ENCODE assay signal across 15 cellular contexts in genomic region chr5:111415053-111415452, GRCh38.
DNase-seq lines count a peak whose midpoint lies in the region; ATAC-seq lines count a peak whose summit lies in the region.
"Had no signal": no experiment of that assay in that cellular context is flagged by ENCODE, and none has a peak within 500 bp of the region (broad histone marks: within the 10 kb centered on the region; RNA-seq: fewer than 3 reads in every experiment).

No MANE protein-coding gene starts in this region.

- peak overlapping the region; percentile 27 to 29 for H3K27ac Mint-ChIP-seq in activated naive CD4-positive, alpha-beta T cell treated with anti-CD3 and anti-CD28 coated beads, Interleukin-2, amount 50 U/mL, for 72 hours
- no peak overlapping the region for H3K27ac Mint-ChIP-seq in activated T-helper 17 cell treated with anti-CD3 and anti-CD28 coated beads, Interleukin-2, amount 50 U/mL, for 72 hours
- H3K27ac Mint-ChIP-seq in stimulated activated effector memory CD8-positive, alpha-beta T cell treated with anti-CD3 and anti-CD28 coated beads, Interleukin-12 subunit alpha, Interleukin-12 subunit beta, amount 100 ng/mL, for 72 hours: no peak overlapping the region
- H3K27ac Mint-ChIP-seq: GM23338 had no signal

- no peak overlapping the region for H3K4me3 Mint-ChIP-seq in activated T-helper 17 cell treated with anti-CD3 and anti-CD28 coated beads, Interleukin-2, amount 50 U/mL, for 72 hours
- H3K4me3 Mint-ChIP-seq in stimulated activated effector memory CD8-positive, alpha-beta T cell treated with anti-CD3 and anti-CD28 coated beads, Interleukin-12 subunit alpha, Interleukin-12 subunit beta, amount 100 ng/mL, for 72 hours: no peak overlapping the region
- H3K4me3 Mint-ChIP-seq: GM23338 had no signal

- peaks cover 9 to 30% of the 10 kb centered on the region in 2 donors for H3K36me3 Mint-ChIP-seq in activated naive CD4-positive, alpha-beta T cell treated with anti-CD3 and anti-CD28 coated beads, Interleukin-2, amount 50 U/mL, for 72 hours
- peaks cover 28% of the 10 kb centered on the region for H3K36me3 Mint-ChIP-seq in activated T-helper 17 cell treated with anti-CD3 and anti-CD28 coated beads, Interleukin-2, amount 50 U/mL, for 72 hours (ENCODE audit: low read depth)
- peaks cover 19% of the 10 kb centered on the region for H3K36me3 Mint-ChIP-seq in stimulated activated effector memory CD8-positive, alpha-beta T cell treated with anti-CD3 and anti-CD28 coated beads, Interleukin-12 subunit alpha, Interleukin-12 subunit beta, amount 100 ng/mL, for 72 hours

- DNase-seq in NCI-H2227 (lab: John Stamatoyannopoulos, UW; ENCODE audit: unreplicated experiment) (peak; percentile 12), NCI-H2227 treated with DMSO at 0.1 percent for 48 hours (lab: John Stamatoyannopoulos, UW) (no peak), EL (no peak)
- no peak for DNase-seq in activated naive CD4-positive, alpha-beta T cell treated with anti-CD3 and anti-CD28 coated beads, Interleukin-2, amount 50 U/mL, for 72 hours (ENCODE audit: low spot score in 2 of 2)
- DNase-seq in activated naive CD4-positive, alpha-beta T cell treated with anti-CD3 and anti-CD28 coated beads, Interleukin-2, amount 50 U/mL, for 16 hours: no peak
- no peak for DNase-seq in stimulated activated effector memory CD8-positive, alpha-beta T cell treated with anti-CD3 and anti-CD28 coated beads, Interleukin-12 subunit alpha, Interleukin-12 subunit beta, amount 100 ng/mL, for 72 hours (ENCODE audit: low spot score in 2 of 2)
- DNase-seq: BE2C; CD4-positive, alpha-beta memory T cell; DMS79; NCI-H187; NCI-H446; NCI-H69 had no signal

- H3K4me1 Mint-ChIP-seq in activated T-helper 17 cell treated with anti-CD3 and anti-CD28 coated beads, Interleukin-2, amount 50 U/mL, for 72 hours: peaks cover 4% of the 10 kb centered on the region
- peaks cover 6% of the 10 kb centered on the region for H3K4me1 Mint-ChIP-seq in stimulated activated effector memory CD8-positive, alpha-beta T cell treated with anti-CD3 and anti-CD28 coated beads, Interleukin-12 subunit alpha, Interleukin-12 subunit beta, amount 100 ng/mL, for 72 hours
- H3K4me1 Mint-ChIP-seq: GM23338 had no signal

- H3K27me3 Mint-ChIP-seq in activated T-helper 17 cell treated with anti-CD3 and anti-CD28 coated beads, Interleukin-2, amount 50 U/mL, for 72 hours: no peaks in the 10 kb centered on the region
- H3K27me3 Mint-ChIP-seq: CD4-positive, alpha-beta memory T cell had no signal

- H3K9me3 Mint-ChIP-seq in activated naive CD4-positive, alpha-beta T cell treated with anti-CD3 and anti-CD28 coated beads, Interleukin-2, amount 50 U/mL, for 72 hours: peaks cover 10 to 11% of the 10 kb centered on the region in 2 donors
- H3K9me3 Mint-ChIP-seq in activated T-helper 17 cell treated with anti-CD3 and anti-CD28 coated beads, Interleukin-2, amount 50 U/mL, for 72 hours: no peaks in the 10 kb centered on the region
- peaks cover 5% of the 10 kb centered on the region for H3K9me3 Mint-ChIP-seq in stimulated activated effector memory CD8-positive, alpha-beta T cell treated with anti-CD3 and anti-CD28 coated beads, Interleukin-12 subunit alpha, Interleukin-12 subunit beta, amount 100 ng/mL, for 72 hours

- ATAC-seq in activated naive CD4-positive, alpha-beta T cell treated with anti-CD3 and anti-CD28 coated beads, Interleukin-2, amount 50 U/mL, for 72 hours: peak; percentile 75 to 79
- ATAC-seq in activated T-helper 17 cell treated with anti-CD3 and anti-CD28 coated beads, Interleukin-2, amount 50 U/mL, for 72 hours (replicated peaks): peak; percentile 74
- ATAC-seq in stimulated activated effector memory CD8-positive, alpha-beta T cell treated with anti-CD3 and anti-CD28 coated beads, Interleukin-12 subunit alpha, Interleukin-12 subunit beta, amount 100 ng/mL, for 72 hours: peak; percentile 62
- ATAC-seq in HG03095 (IDR thresholded peaks at IDR 0.05; ENCODE audit: unreplicated experiment): no peak
- ATAC-seq: GM23338 had no signal

Comparison
In these comparisons a context has a peak if more than half of its experiments do, and no peak if none do; other contexts are left out.
1. H3K27ac Mint-ChIP-seq: peak in activated naive CD4-positive, alpha-beta T cell treated with anti-CD3 and anti-CD28 coated beads, Interleukin-2, amount 50 U/mL, for 72 hours (2 of 2); none in activated T-helper 17 cell treated with anti-CD3 and anti-CD28 coated beads, Interleukin-2, amount 50 U/mL, for 72 hours (single experiment) and stimulated activated effector memory CD8-positive, alpha-beta T cell treated with anti-CD3 and anti-CD28 coated beads, Interleukin-12 subunit alpha, Interleukin-12 subunit beta, amount 100 ng/mL, for 72 hours (single experiment).